Comparison of ENCODE assay signal across 26 cellular contexts in genomic region chr20:61056627-61057312, GRCh38.
"Had no signal": no experiment of that assay in that cellular context is flagged by ENCODE, and none has a peak within 500 bp of the region (broad histone marks: within the 10 kb centered on the region; RNA-seq: fewer than 3 reads in every experiment).

No MANE protein-coding gene starts in this region.

- H3K27ac ChIP-seq: breast epithelium had no signal

- H3K4me3 ChIP-seq: breast epithelium had no signal

- H3K4me3 Mint-ChIP-seq: activated CD8-positive, alpha-beta T cell treated with anti-CD3 and anti-CD28 coated beads, Interleukin-2, amount 10 ng/mL, durations not matched to agents 7 days and 5 days; activated naive CD4-positive, alpha-beta T cell treated with anti-CD3 and anti-CD28 coated beads, Interleukin-2, amount 50 U/mL, for 24 hours; activated T-cell treated with anti-CD3 and anti-CD28 coated beads, Interleukin-2, amount 50 U/mL, for 24 hours; activated T-helper 1 cell treated with anti-CD3 and anti-CD28 coated beads, Interleukin-12 subunit alpha, Interleukin-12 subunit beta, Interleukin-2, Interleukin-4 antibody, amounts not matched to agents 30 ng/mL and 10 ng/mL and 1 ng/mL, durations not matched to agents 14 hours and 24 hours and 36 hours; T-helper 1 cell treated with Interleukin-12 subunit alpha and Interleukin-12 subunit beta and Interleukin-4 antibody, amounts not matched to agents 30 μg/mL and 1 μg/mL, for 36 hours; WTC11 had no signal

- H3K4me1 ChIP-seq: breast epithelium had no signal

- DNase-seq: activated CD4-positive, alpha-beta T cell treated with anti-CD3 and anti-CD28 coated beads for 48 hours; activated CD4-positive, alpha-beta T cell treated with anti-CD3 and anti-CD28 coated beads, Interleukin-2, amount 50 U/mL, for 4 hours; activated CD4-positive, CD25-positive, alpha-beta regulatory T cell treated with anti-CD3 and anti-CD28 coated beads, Interleukin-2, amount 50 U/mL, for 72 hours; activated CD8-positive, alpha-beta T cell treated with anti-CD3 and anti-CD28 coated beads, Interleukin-2, amount 10 ng/mL, durations not matched to agents 7 days and 5 days; activated effector memory CD4-positive, alpha-beta T cell treated with Interleukin-2 at 50 U/mL for 16 hours; activated naive CD4-positive, alpha-beta T cell; activated T-cell treated with anti-CD3 and anti-CD28 coated beads, Interleukin-2, amount 50 U/mL, for 24 hours; aorta; central memory CD4-positive, alpha-beta T cell; Karpas-422; MM.1S; NCI-H1105 treated with DMSO at 0.1 percent for 48 hours; NCI-H1436 treated with DMSO at 0.1 percent for 48 hours; NCI-H187; NCI-H2081; NCI-H510A treated with DMSO at 0.1 percent for 48 hours; NCI-H69; OCI-M1; RPMI8226; SHP77 had no signal

- H3K36me3 ChIP-seq: breast epithelium had no signal

- H3K9me3 Mint-ChIP-seq: activated naive CD4-positive, alpha-beta T cell treated with anti-CD3 and anti-CD28 coated beads, Interleukin-2, amount 50 U/mL, for 24 hours; activated T-helper 1 cell treated with anti-CD3 and anti-CD28 coated beads, Interleukin-12 subunit alpha, Interleukin-12 subunit beta, Interleukin-2, Interleukin-4 antibody, amounts not matched to agents 30 ng/mL and 10 ng/mL and 1 ng/mL, durations not matched to agents 14 hours and 24 hours and 36 hours; T-helper 1 cell treated with Interleukin-12 subunit alpha and Interleukin-12 subunit beta and Interleukin-4 antibody, amounts not matched to agents 30 μg/mL and 1 μg/mL, for 36 hours had no signal

- H3K27me3 Mint-ChIP-seq: activated naive CD4-positive, alpha-beta T cell treated with anti-CD3 and anti-CD28 coated beads, Interleukin-2, amount 50 U/mL, for 24 hours; activated T-cell treated with anti-CD3 and anti-CD28 coated beads, Interleukin-2, amount 50 U/mL, for 24 hours had no signal

- H3K4me1 Mint-ChIP-seq: activated naive CD4-positive, alpha-beta T cell treated with anti-CD3 and anti-CD28 coated beads, Interleukin-2, amount 50 U/mL, for 24 hours had no signal

- ATAC-seq: activated CD8-positive, alpha-beta T cell treated with anti-CD3 and anti-CD28 coated beads, Interleukin-2, amount 10 ng/mL, durations not matched to agents 7 days and 5 days; Panc1; WTC11 had no signal

- H3K27ac Mint-ChIP-seq: activated CD8-positive, alpha-beta T cell treated with anti-CD3 and anti-CD28 coated beads, Interleukin-2, amount 10 ng/mL, durations not matched to agents 7 days and 5 days; activated naive CD4-positive, alpha-beta T cell treated with anti-CD3 and anti-CD28 coated beads, Interleukin-2, amount 50 U/mL, for 24 hours; activated T-cell treated with anti-CD3 and anti-CD28 coated beads, Interleukin-2, amount 50 U/mL, for 24 hours; activated T-helper 1 cell treated with anti-CD3 and anti-CD28 coated beads, Interleukin-12 subunit alpha, Interleukin-12 subunit beta, Interleukin-2, Interleukin-4 antibody, amounts not matched to agents 30 ng/mL and 10 ng/mL and 1 ng/mL, durations not matched to agents 14 hours and 24 hours and 36 hours; T-helper 1 cell treated with Interleukin-12 subunit alpha and Interleukin-12 subunit beta and Interleukin-4 antibody, amounts not matched to agents 30 μg/mL and 1 μg/mL, for 36 hours; WTC11 had no signal

- H3K36me3 Mint-ChIP-seq: activated naive CD4-positive, alpha-beta T cell treated with anti-CD3 and anti-CD28 coated beads, Interleukin-2, amount 50 U/mL, for 24 hours had no signal
